ENCODE assay signal across 1 cellular context in the genomic region with DNA sequence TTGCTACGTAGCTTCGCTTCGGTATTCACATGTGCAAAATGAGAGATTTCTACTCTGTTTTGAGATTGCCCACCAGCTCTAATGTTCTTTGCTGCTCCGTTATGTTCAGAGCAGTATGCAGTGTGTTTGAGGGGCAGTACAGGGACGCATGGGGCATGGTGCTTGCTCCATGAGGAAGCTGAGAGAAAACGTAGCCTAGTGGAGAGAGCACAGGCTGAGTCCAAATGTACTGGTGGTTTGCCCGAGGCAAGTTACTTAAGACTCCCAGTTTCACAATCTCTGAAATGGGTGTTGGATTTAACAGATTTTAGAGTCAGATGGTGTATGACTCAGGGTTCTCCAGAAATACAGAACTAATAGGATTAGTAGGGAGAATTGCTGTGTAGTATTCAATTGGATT.
TF ChIP-seq lines count a peak whose summit lies in the region.

No MANE protein-coding gene starts in this region.

TF ChIP-seq in WTC11, 78 proteins besides CTCF, POLR2A, EP300 and RAD21 (continued from another document):
- TF ChIP-seq, protein P1, sequence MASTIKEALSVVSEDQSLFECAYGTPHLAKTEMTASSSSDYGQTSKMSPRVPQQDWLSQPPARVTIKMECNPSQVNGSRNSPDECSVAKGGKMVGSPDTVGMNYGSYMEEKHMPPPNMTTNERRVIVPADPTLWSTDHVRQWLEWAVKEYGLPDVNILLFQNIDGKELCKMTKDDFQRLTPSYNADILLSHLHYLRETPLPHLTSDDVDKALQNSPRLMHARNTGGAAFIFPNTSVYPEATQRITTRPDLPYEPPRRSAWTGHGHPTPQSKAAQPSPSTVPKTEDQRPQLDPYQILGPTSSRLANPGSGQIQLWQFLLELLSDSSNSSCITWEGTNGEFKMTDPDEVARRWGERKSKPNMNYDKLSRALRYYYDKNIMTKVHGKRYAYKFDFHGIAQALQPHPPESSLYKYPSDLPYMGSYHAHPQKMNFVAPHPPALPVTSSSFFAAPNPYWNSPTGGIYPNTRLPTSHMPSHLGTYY (CRISPR knock-in tag; IDR thresholded peaks at IDR 0.05), result no peak
- TF ChIP-seq TEAD1 (CRISPR knock-in tag; IDR thresholded peaks at IDR 0.05), result no peak
- TF ChIP-seq, protein P2, sequence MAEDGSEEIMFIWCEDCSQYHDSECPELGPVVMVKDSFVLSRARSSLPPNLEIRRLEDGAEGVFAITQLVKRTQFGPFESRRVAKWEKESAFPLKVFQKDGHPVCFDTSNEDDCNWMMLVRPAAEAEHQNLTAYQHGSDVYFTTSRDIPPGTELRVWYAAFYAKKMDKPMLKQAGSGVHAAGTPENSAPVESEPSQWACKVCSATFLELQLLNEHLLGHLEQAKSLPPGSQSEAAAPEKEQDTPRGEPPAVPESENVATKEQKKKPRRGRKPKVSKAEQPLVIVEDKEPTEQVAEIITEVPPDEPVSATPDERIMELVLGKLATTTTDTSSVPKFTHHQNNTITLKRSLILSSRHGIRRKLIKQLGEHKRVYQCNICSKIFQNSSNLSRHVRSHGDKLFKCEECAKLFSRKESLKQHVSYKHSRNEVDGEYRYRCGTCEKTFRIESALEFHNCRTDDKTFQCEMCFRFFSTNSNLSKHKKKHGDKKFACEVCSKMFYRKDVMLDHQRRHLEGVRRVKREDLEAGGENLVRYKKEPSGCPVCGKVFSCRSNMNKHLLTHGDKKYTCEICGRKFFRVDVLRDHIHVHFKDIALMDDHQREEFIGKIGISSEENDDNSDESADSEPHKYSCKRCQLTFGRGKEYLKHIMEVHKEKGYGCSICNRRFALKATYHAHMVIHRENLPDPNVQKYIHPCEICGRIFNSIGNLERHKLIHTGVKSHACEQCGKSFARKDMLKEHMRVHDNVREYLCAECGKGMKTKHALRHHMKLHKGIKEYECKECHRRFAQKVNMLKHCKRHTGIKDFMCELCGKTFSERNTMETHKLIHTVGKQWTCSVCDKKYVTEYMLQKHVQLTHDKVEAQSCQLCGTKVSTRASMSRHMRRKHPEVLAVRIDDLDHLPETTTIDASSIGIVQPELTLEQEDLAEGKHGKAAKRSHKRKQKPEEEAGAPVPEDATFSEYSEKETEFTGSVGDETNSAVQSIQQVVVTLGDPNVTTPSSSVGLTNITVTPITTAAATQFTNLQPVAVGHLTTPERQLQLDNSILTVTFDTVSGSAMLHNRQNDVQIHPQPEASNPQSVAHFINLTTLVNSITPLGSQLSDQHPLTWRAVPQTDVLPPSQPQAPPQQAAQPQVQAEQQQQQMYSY (CRISPR knock-in tag; IDR thresholded peaks at IDR 0.05), result no peak
- TF ChIP-seq, protein P3, sequence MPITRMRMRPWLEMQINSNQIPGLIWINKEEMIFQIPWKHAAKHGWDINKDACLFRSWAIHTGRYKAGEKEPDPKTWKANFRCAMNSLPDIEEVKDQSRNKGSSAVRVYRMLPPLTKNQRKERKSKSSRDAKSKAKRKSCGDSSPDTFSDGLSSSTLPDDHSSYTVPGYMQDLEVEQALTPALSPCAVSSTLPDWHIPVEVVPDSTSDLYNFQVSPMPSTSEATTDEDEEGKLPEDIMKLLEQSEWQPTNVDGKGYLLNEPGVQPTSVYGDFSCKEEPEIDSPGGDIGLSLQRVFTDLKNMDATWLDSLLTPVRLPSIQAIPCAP (CRISPR knock-in tag; IDR thresholded peaks at IDR 0.05), result no peak
- no peak for TF ChIP-seq ESRRA (CRISPR knock-in tag; IDR thresholded peaks at IDR 0.05; ENCODE audit: borderline replicate concordance)
- TF ChIP-seq, protein P4, sequence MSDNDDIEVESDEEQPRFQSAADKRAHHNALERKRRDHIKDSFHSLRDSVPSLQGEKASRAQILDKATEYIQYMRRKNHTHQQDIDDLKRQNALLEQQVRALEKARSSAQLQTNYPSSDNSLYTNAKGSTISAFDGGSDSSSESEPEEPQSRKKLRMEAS (CRISPR knock-in tag; IDR thresholded peaks at IDR 0.05), result no peak
- TF ChIP-seq ATF1 (CRISPR knock-in tag; IDR thresholded peaks at IDR 0.05), result no peak
